9 cellular contexts compared by ENCODE assay signal in genomic region chrX:115345654-115346014, GRCh38. TPM values are rescaled to one million over a fixed set of nuclear protein-coding genes. Genes with fewer than 3 reads are reported as not detected.
DNase-seq lines count a peak whose midpoint lies in the region; ATAC-seq and TF ChIP-seq lines count a peak whose summit lies in the region.
"Had no signal": no experiment of that assay in that cellular context is flagged by ENCODE, and none has a peak within 500 bp of the region (broad histone marks: within the 10 kb centered on the region; RNA-seq: fewer than 3 reads in every experiment).

No MANE protein-coding gene starts in this region.

- DNase-seq in cardiac muscle cell (ENCODE audit: low read depth in 1 of 2, low spot score in 1 of 2), result peak in 1 of 2 donors; percentile 68
- DNase-seq in Right ventricle myocardium superior, result no peak
- no peak for DNase-seq in left ventricle myocardium inferior
- DNase-seq in vagina (ENCODE audit: extremely low spot score in 2 of 2), result no peak
- DNase-seq in GM13977 (ENCODE audit: low spot score), result no peak
- no peak for DNase-seq in NCI-H2227 treated with DMSO at 0.1 percent for 48 hours (lab: John Stamatoyannopoulos, UW)

- H3K36me3 ChIP-seq in cardiac muscle cell, result no peaks in the 10 kb centered on the region
- no peaks in the 10 kb centered on the region for H3K36me3 ChIP-seq in left ventricle myocardium inferior
- no peaks in the 10 kb centered on the region for H3K36me3 ChIP-seq in parathyroid adenoma (ENCODE audit: control insufficient read depth, insufficient read depth, low read length)
- H3K36me3 ChIP-seq in vagina, result no peaks in the 10 kb centered on the region

- no peak overlapping the region for H3K4me3 ChIP-seq in cardiac muscle cell
- no peak overlapping the region for H3K4me3 ChIP-seq in left ventricle myocardium inferior
- no peak overlapping the region for H3K4me3 ChIP-seq in parathyroid adenoma (ENCODE audit: low read depth, low read length)
- H3K4me3 ChIP-seq in vagina, result no peak overlapping the region

- no peaks in the 10 kb centered on the region for H3K9me3 ChIP-seq in cardiac muscle cell (ENCODE audit: low read depth)
- H3K9me3 ChIP-seq in left ventricle myocardium inferior (replicated peaks), result no peaks in the 10 kb centered on the region
- H3K9me3 ChIP-seq in parathyroid adenoma (ENCODE audit: control insufficient read depth, low read length), result no peaks in the 10 kb centered on the region
- no peaks in the 10 kb centered on the region for H3K9me3 ChIP-seq in vagina

- in situ Hi-C loops in GM13977 (cut with MboI; ENCODE audit: low pct_unique_long_range_greater_than_20kb, low sequenced_read_pairs, unreplicated experiment), result loop anchor here (25.0 kb wide), 1 partner anchor 267 kb away; no protein-coding TSS in a partner anchor

- H2AFZ ChIP-seq in parathyroid adenoma, result peak overlapping the region; percentile 73

- TF ChIP-seq CTCF in cardiac muscle cell (IDR thresholded peaks at IDR 0.05; ENCODE audit: low read depth, low read length) (no peak), left ventricle myocardium inferior (IDR thresholded peaks at IDR 0.05; ENCODE audit: borderline replicate concordance) (no peak), parathyroid adenoma (IDR thresholded peaks at IDR 0.05) (no peak), vagina (IDR thresholded peaks at IDR 0.05) (no peak), GM13977 (IDR thresholded peaks at IDR 0.05; ENCODE audit: extremely low read depth, insufficient read depth, missing control alignments) (no peak)

- intact Hi-C loops in Right ventricle myocardium superior (cut with DNase I), result no loop called here
- intact Hi-C loops in left ventricle myocardium inferior (cut with micrococcal nuclease), result no loop called here
- intact Hi-C loops in vagina (cut with DNase I), result no loop called here

- H3K4me2 ChIP-seq in parathyroid adenoma (ENCODE audit: low read length), result no peak overlapping the region

- H3K27me3 ChIP-seq in cardiac muscle cell, result no peaks in the 10 kb centered on the region
- no peaks in the 10 kb centered on the region for H3K27me3 ChIP-seq in left ventricle myocardium inferior (ENCODE audit: low read depth)
- H3K27me3 ChIP-seq in parathyroid adenoma (ENCODE audit: control insufficient read depth, insufficient read depth, low read length), result no peaks in the 10 kb centered on the region
- H3K27me3 ChIP-seq in vagina, result no peaks in the 10 kb centered on the region

- no peak for ATAC-seq in Right ventricle myocardium superior (ENCODE audit: poor library complexity)
- ATAC-seq in GM18517 (IDR thresholded peaks at IDR 0.05; ENCODE audit: unreplicated experiment), result no peak

- H3K79me2 ChIP-seq in parathyroid adenoma, result no peaks in the 10 kb centered on the region

- TF ChIP-seq POLR2A in vagina (IDR thresholded peaks at IDR 0.05), result no peak

- H3K9ac ChIP-seq in parathyroid adenoma, result no peak overlapping the region

- peaks cover 14% of the 10 kb centered on the region for H3K4me1 ChIP-seq in cardiac muscle cell (ENCODE audit: low read depth)
- peaks cover 18% of the 10 kb centered on the region for H3K4me1 ChIP-seq in left ventricle myocardium inferior
- peaks cover 6% of the 10 kb centered on the region for H3K4me1 ChIP-seq in parathyroid adenoma
- no peaks in the 10 kb centered on the region for H3K4me1 ChIP-seq in vagina

- peak overlapping the region; percentile 95 for H3K27ac ChIP-seq in cardiac muscle cell
- H3K27ac ChIP-seq in left ventricle myocardium inferior (replicated peaks), result peak overlapping the region; percentile 78
- no peak overlapping the region for H3K27ac ChIP-seq in parathyroid adenoma
- peak overlapping the region; percentile 42 for H3K27ac ChIP-seq in vagina

RNA-seq across cellular contexts. Expression of gene LUZP4, which starts 56.1 kb away (rescaled TPM):
- total RNA-seq in cardiac muscle cell (not detected in 2 replicates), Right ventricle myocardium superior (not detected), left ventricle myocardium inferior (not detected), vagina (not detected)
- polyA plus RNA-seq in cardiac muscle cell, result not detected in 2 replicates
- total RNA-seq: lung microvascular endothelial cell had no signal
